ENCODE assay signal across 8 cellular contexts in genomic region chr3:59049671-59050331, GRCh38. TPM values are rescaled to one million over a fixed set of nuclear protein-coding genes. Genes with fewer than 3 reads are reported as not detected.
DNase-seq lines count a peak whose midpoint lies in the region; ATAC-seq and TF ChIP-seq lines count a peak whose summit lies in the region.

Gene CFAP20DC, minus strand, starts transcription at chr3:59050025. Its CDS starts 394 bp downstream, at chr3:59049631.

- H3K4ac ChIP-seq in IMR-90 (ENCODE audit: low read depth, low read length): peak within 1 kb of the TSS; percentile 88

- H2BK120ac ChIP-seq in IMR-90 (ENCODE audit: low read depth, low read length): peak within 1 kb of the TSS; percentile 80; the same call in 1 of the 2 replicates

- H3K4me2 ChIP-seq in IMR-90 (ENCODE audit: low read depth, low read length) (peak within 1 kb of the TSS; percentile 81), neural progenitor cell (peak within 1 kb of the TSS; percentile 87)

- H3K79me2 ChIP-seq in neural progenitor cell (ENCODE audit: low read depth): no peaks in the 10 kb centered on the region

- peak within 1 kb of the TSS; percentile 53 for H4K5ac ChIP-seq in IMR-90 (ENCODE audit: low read depth, low read length)

- H2AK9ac ChIP-seq in IMR-90 (replicated peaks; ENCODE audit: low read depth, low read length, poor library complexity): peak within 1 kb of the TSS; percentile 93

- H2AK5ac ChIP-seq in IMR-90 (ENCODE audit: low read depth, low read length): peak within 1 kb of the TSS; percentile 44; the same call in 1 of the 2 replicates

- H2BK15ac ChIP-seq in IMR-90 (ENCODE audit: low read depth, low read length): peak within 1 kb of the TSS; percentile 78; the same call in 1 of the 3 replicates

- DNase-seq in DMS114 treated with DMSO at 0.1 percent for 48 hours (lab: John Stamatoyannopoulos, UW; ENCODE audit: unreplicated experiment) (peak; percentile 83), IMR-90 (peak; percentile 89), RPMI8226 (peak; percentile 84), activated gamma-delta T cell treated with Interleukin-2 at 50 U/mL for 16 hours (peak; percentile 69), foreskin melanocyte (peak; percentile 88), neural progenitor cell (ENCODE audit: low spot score) (peak; percentile 97)

- peak within 1 kb of the TSS; percentile 22 for H3K18ac ChIP-seq in IMR-90 (ENCODE audit: low read depth, low read length)

- dilution Hi-C loops in IMR-90 (cut with HindIII; ENCODE audit: low sequenced_read_pairs, unreplicated experiment): no loop called here

- POLR2A ChIA-PET in IMR-90 (lab: Charles Lee; ENCODE audit: unreplicated experiment): no interaction called here

- peak within 1 kb of the TSS; percentile 30; the same call in 1 of the 2 replicates for H3K23ac ChIP-seq in IMR-90 (ENCODE audit: low read depth, low read length)

- in situ Hi-C loops in IMR-90 (cut with MboI; ENCODE audit: low sequenced_read_pairs): loop anchor here (10.0 kb wide), 2 partner anchors 225 to 405 kb away; no protein-coding TSS in a partner anchor

- H4K20me1 ChIP-seq in IMR-90 (ENCODE audit: insufficient read depth, low read length) (no peaks in the 10 kb centered on the region), neural progenitor cell (ENCODE audit: low read depth) (no peaks in the 10 kb centered on the region)

- peak within 1 kb of the TSS; percentile 80 for H2BK5ac ChIP-seq in IMR-90 (ENCODE audit: low read depth, low read length, poor library complexity, severe bottlenecking)

- TF ChIP-seq CTCF in IMR-90 (conservative IDR thresholded peaks at IDR 0.05; ENCODE audit: low read depth, low read length) (no peak), neural progenitor cell (IDR thresholded peaks at IDR 0.05) (no peak)

- peak within 1 kb of the TSS; percentile 74 for H3K9ac ChIP-seq in IMR-90 (ENCODE audit: low read depth, low read length)
- H3K9ac ChIP-seq in neural progenitor cell: peak within 1 kb of the TSS; percentile 16
- H3K9ac ChIP-seq in stomach smooth muscle (ENCODE audit: low read length in 2 of 2): peak within 1 kb of the TSS in 1 of 2 donors; percentile 55

- H3K79me1 ChIP-seq in IMR-90 (ENCODE audit: low read depth in 1 of 2, low read length in 2 of 2): no peaks in the 10 kb centered on the region; a peak in 2 of 4 replicates

- peak within 1 kb of the TSS; percentile 84 for H4K91ac ChIP-seq in IMR-90 (ENCODE audit: insufficient read depth, low read depth, low read length)

- peaks cover 3% of the 10 kb centered on the region for H3F3A ChIP-seq in neural progenitor cell (ENCODE audit: low read depth)

- intact Hi-C loops in IMR-90 (cut with micrococcal nuclease): no loop called here

- peak; percentile 85 for TF ChIP-seq POLR2A in IMR-90 (IDR thresholded peaks at IDR 0.05; ENCODE audit: low read depth, low read length)

- H3K27ac ChIP-seq in IMR-90 (ENCODE audit: insufficient read depth, low read length): peak within 1 kb of the TSS; percentile 81
- no peak within 1 kb of the TSS for H3K27ac ChIP-seq in neural progenitor cell
- no peak within 1 kb of the TSS for H3K27ac ChIP-seq in stomach smooth muscle (ENCODE audit: low read length)

- WGBS in IMR-90 (ENCODE audit: extremely low coverage in 2 of 2, insufficient read length in 1 of 2), 2 experiments: 4% methylated on average over 28 of the region's 60 CpGs; no CpG with 5 or more reads in 1 of the 2 experiments

- peaks cover 3% of the 10 kb centered on the region for H3K9me1 ChIP-seq in IMR-90 (ENCODE audit: insufficient read depth, low read length)

- peak within 1 kb of the TSS; percentile 90 for H2BK20ac ChIP-seq in IMR-90 (ENCODE audit: low read depth, low read length)

- H3K4me1 Mint-ChIP-seq in neural progenitor cell: peaks cover 21% of the 10 kb centered on the region

- CTCF ChIA-PET in IMR-90 (lab: Yijun Ruan, JAX): no interaction called here

- peak within 1 kb of the TSS; percentile 91 to 95 for H4K8ac ChIP-seq in IMR-90 (ENCODE audit: low read depth in 2 of 2, low read length in 2 of 2)

- H3K27me3 ChIP-seq in IMR-90 (ENCODE audit: control insufficient read depth, insufficient read depth, low read length): no peaks in the 10 kb centered on the region
- no peaks in the 10 kb centered on the region for H3K27me3 ChIP-seq in neural progenitor cell
- H3K27me3 ChIP-seq in stomach smooth muscle (ENCODE audit: control insufficient read depth in 1 of 2, insufficient read depth in 2 of 2, low read length in 2 of 2): no peaks in the 10 kb centered on the region

- H3K9me3 ChIP-seq in IMR-90 (ENCODE audit: control insufficient read depth, insufficient read depth, low read length): no peaks in the 10 kb centered on the region
- no peaks in the 10 kb centered on the region for H3K9me3 ChIP-seq in neural progenitor cell (ENCODE audit: low read depth)
- no peaks in the 10 kb centered on the region for H3K9me3 ChIP-seq in stomach smooth muscle (ENCODE audit: control insufficient read depth in 2 of 2, low read length in 2 of 2)

- peak within 1 kb of the TSS; percentile 93 for H3K27ac Mint-ChIP-seq in neural progenitor cell

- peak within 1 kb of the TSS; percentile 92 for H3K14ac ChIP-seq in IMR-90 (replicated peaks; ENCODE audit: low read depth, low read length)

- H3K4me3 ChIP-seq in IMR-90 (ENCODE audit: insufficient read depth, low read depth, low read length) (peak within 1 kb of the TSS; percentile 88), neural progenitor cell (peak within 1 kb of the TSS; percentile 59), stomach smooth muscle (ENCODE audit: low read length in 2 of 2) (peak within 1 kb of the TSS; percentile 69 to 73)

- peak within 1 kb of the TSS; percentile 71 for H3K56ac ChIP-seq in IMR-90 (ENCODE audit: extremely low read depth, insufficient read depth, low read length)

- peak within 1 kb of the TSS; percentile 62 for H3K4me3 Mint-ChIP-seq in neural progenitor cell

- H2AFZ ChIP-seq in IMR-90 (replicated peaks; ENCODE audit: low read length, poor library complexity): peak within 1 kb of the TSS; percentile 97
- H2AFZ ChIP-seq in neural progenitor cell (replicated peaks): peak within 1 kb of the TSS; percentile 13

- no peaks in the 10 kb centered on the region for H3K27me3 Mint-ChIP-seq in neural progenitor cell (ENCODE audit: insufficient read depth, low read depth)

- H3K36me3 ChIP-seq in IMR-90 (ENCODE audit: control insufficient read depth, insufficient read depth, low read length) (no peaks in the 10 kb centered on the region), neural progenitor cell (no peaks in the 10 kb centered on the region), stomach smooth muscle (ENCODE audit: control insufficient read depth in 2 of 2, insufficient read depth in 2 of 2, low read length in 2 of 2) (no peaks in the 10 kb centered on the region)

- H3K9me3 Mint-ChIP-seq in neural progenitor cell: peaks cover 12% of the 10 kb centered on the region

- ATAC-seq in GM21576 (IDR thresholded peaks at IDR 0.05; ENCODE audit: unreplicated experiment) (peak; percentile 99), IMR-90 (ENCODE audit: low read depth) (peak; percentile 100)

- TF ChIP-seq RAD21 in IMR-90 (IDR thresholded peaks at IDR 0.05; ENCODE audit: low read length): no peak

- BruUV-seq in IMR-90 (replicated peaks; lab: Mats Ljungman, UMichigan): no TSS peak

- H3K36me3 Mint-ChIP-seq in neural progenitor cell: peaks cover 2% of the 10 kb centered on the region

- H3K4me1 ChIP-seq in IMR-90 (ENCODE audit: control insufficient read depth, insufficient read depth, low read length): 0 out of 2 replicates have a peak, but pooled peaks cover 2% of the 10 kb centered on the region
- H3K4me1 ChIP-seq in neural progenitor cell: peaks cover 17% of the 10 kb centered on the region
- no peaks in the 10 kb centered on the region for H3K4me1 ChIP-seq in stomach smooth muscle (ENCODE audit: control insufficient read depth, insufficient read depth, low read length)

TF ChIP-seq in IMR-90, 13 proteins besides CTCF, POLR2A, EP300 and RAD21 (continues in another document):
- TF ChIP-seq RCOR1 (IDR thresholded peaks at IDR 0.05; ENCODE audit: insufficient replicate concordance, low read length) (no peak), MXI1 (IDR thresholded peaks at IDR 0.05; ENCODE audit: borderline replicate concordance, low read depth, low read length) (peak; percentile 40; the same call in 1 of the 2 replicates), USF2 (IDR thresholded peaks at IDR 0.05; ENCODE audit: low read depth, low read length) (0 out of 2 replicates have a peak, but pooled peaks have one; percentile 17), CEBPB (IDR thresholded peaks at IDR 0.05; ENCODE audit: low read depth, low read length) (no peak), SMC3 (IDR thresholded peaks at IDR 0.05; ENCODE audit: low read depth, low read length) (no peak), RFX5 (IDR thresholded peaks at IDR 0.05; ENCODE audit: low read depth, low read length) (no peak), NFE2L2 (IDR thresholded peaks at IDR 0.05; ENCODE audit: low read depth, low read length) (no peak), CHD1 (IDR thresholded peaks at IDR 0.05; ENCODE audit: low read depth, low read length) (no peak), ELK1 (IDR thresholded peaks at IDR 0.05; ENCODE audit: borderline replicate concordance, low read depth, low read length) (no peak), MAFK (IDR thresholded peaks at IDR 0.05; ENCODE audit: low read depth, low read length) (no peak), BHLHE40 (IDR thresholded peaks at IDR 0.05; ENCODE audit: low read depth, low read length) (peak; percentile 82; the same call in 1 of the 2 replicates), MAZ (IDR thresholded peaks at IDR 0.05; ENCODE audit: borderline replicate concordance, low read depth, low read length) (peak; percentile 40; the same call in 1 of the 2 replicates)

RNA-seq across cellular contexts. Expression of gene CFAP20DC, which starts in this region (rescaled TPM):
- 1.6 and 2.8 TPM in 2 replicates for total RNA-seq in IMR-90 (2012; rRNA removed)
- 0.96 and 1.2 TPM in 2 replicates for polyA plus RNA-seq in IMR-90 (2012; rRNA removed)
- polyA plus RNA-seq in IMR-90 (2012; cell fraction: cytosol; rRNA removed): 0.32 and 0.40 TPM in 2 replicates
- 0.33 and 1.8 TPM in 2 replicates for polyA plus RNA-seq in IMR-90 (2012; cell fraction: nucleus; rRNA removed; ENCODE audit: low replicate concordance)
- total RNA-seq in neural progenitor cell (ENCODE audit: low replicate concordance): 9.6 and 14.0 TPM in 2 replicates
